8 cellular contexts compared by ENCODE assay signal in the genomic region with DNA sequence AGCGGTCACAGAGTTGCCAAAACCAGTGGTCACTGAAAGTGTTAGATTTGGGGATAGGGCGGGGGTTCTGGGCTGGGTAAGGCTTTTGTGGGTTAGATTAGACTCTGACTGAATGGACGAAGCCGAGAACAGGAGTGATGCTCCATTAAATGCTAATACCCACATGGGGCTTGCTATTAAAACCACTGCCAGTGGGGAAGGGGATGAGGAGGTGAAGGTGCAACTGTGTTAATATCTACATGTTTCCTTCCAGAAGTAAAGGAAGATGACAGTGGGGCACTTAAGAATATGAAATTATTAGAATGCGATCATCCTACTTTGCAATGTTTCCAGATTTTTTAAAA. TPM values are rescaled to one million over a fixed set of nuclear protein-coding genes. Genes with fewer than 3 reads are reported as not detected.
DNase-seq lines count a peak whose midpoint lies in the region; ATAC-seq and TF ChIP-seq lines count a peak whose summit lies in the region.

No MANE protein-coding gene starts in this region.

- H3K4me3 ChIP-seq in astrocyte of the cerebellum (ENCODE audit: low read depth, low read length) (peak overlapping the region; percentile 59), thyroid gland (replicated peaks in 1 of 3) (peak overlapping the region; percentile 51 to 71 (median 60))

- no peaks in the 10 kb centered on the region for H3K27me3 ChIP-seq in thyroid gland

- peak overlapping the region; percentile 66 for H3K27ac Mint-ChIP-seq in activated T-cell treated with anti-CD3 and anti-CD28 coated beads, Interleukin-2, amount 50 U/mL, for 72 hours

- TF ChIP-seq POLR2A in thyroid gland (IDR thresholded peaks at IDR 0.05) = no peak

- TF ChIP-seq CTCF in astrocyte of the cerebellum (IDR thresholded peaks at IDR 0.05; ENCODE audit: low read depth, low read length, missing control alignments) = no peak
- no peak for TF ChIP-seq CTCF in thyroid gland (IDR thresholded peaks at IDR 0.05)

- H3K27ac ChIP-seq in thyroid gland = peak overlapping the region; percentile 86 to 94 (median 94)

- peaks cover 25% of the 10 kb centered on the region for H3K4me1 Mint-ChIP-seq in activated T-cell treated with anti-CD3 and anti-CD28 coated beads, Interleukin-2, amount 50 U/mL, for 72 hours (ENCODE audit: low read depth)

- H3K9me3 ChIP-seq in thyroid gland = no peaks in the 10 kb centered on the region

- intact Hi-C loops in thyroid gland (cut with DNase I) = no loop called here

- peak overlapping the region; percentile 87 to 97 for H3K4me3 Mint-ChIP-seq in activated T-cell treated with anti-CD3 and anti-CD28 coated beads, Interleukin-2, amount 50 U/mL, for 72 hours

- no peak for DNase-seq in activated T-cell treated with anti-CD3 and anti-CD28 coated beads, Interleukin-2, amount 50 U/mL, for 72 hours
- DNase-seq in activated T-cell treated with anti-CD3 and anti-CD28 coated beads for 4 hours (no peak), astrocyte of the cerebellum (ENCODE audit: low read depth) (no peak), left lobe of liver (ENCODE audit: low spot score) (no peak), thyroid gland (no peak)
- DNase-seq in stimulated activated CD8-positive, alpha-beta memory T cell treated with anti-CD3 and anti-CD28 coated beads, Interleukin-4, amount 100 ng/mL, for 48 hours = no peak

- H3K36me3 ChIP-seq in thyroid gland = peaks cover 20 to 22% of the 10 kb centered on the region in 2 donors

- peaks cover 44 to 76% of the 10 kb centered on the region in 2 donors for H3K36me3 Mint-ChIP-seq in activated T-cell treated with anti-CD3 and anti-CD28 coated beads, Interleukin-2, amount 50 U/mL, for 72 hours (ENCODE audit: insufficient read depth in 2 of 2)

- peaks cover 7% of the 10 kb centered on the region in 2 donors for H3K4me1 ChIP-seq in thyroid gland

- WGBS in thyroid gland, 2 donors = 17 to 19% methylated on average over 5 of the region's 5 CpGs

- no peaks in the 10 kb centered on the region for H3K27me3 Mint-ChIP-seq in activated T-cell treated with anti-CD3 and anti-CD28 coated beads, Interleukin-2, amount 50 U/mL, for 72 hours (ENCODE audit: low read depth)

- in situ Hi-C loops in astrocyte of the cerebellum (cut with HindIII; ENCODE audit: low sequenced_read_pairs) = no loop called here

- H3K9me3 Mint-ChIP-seq in activated T-cell treated with anti-CD3 and anti-CD28 coated beads, Interleukin-2, amount 50 U/mL, for 72 hours = peaks cover 17 to 31% of the 10 kb centered on the region in 2 donors

- ATAC-seq in activated T-cell treated with anti-CD3 and anti-CD28 coated beads, Interleukin-2, amount 50 U/mL, for 72 hours (replicated peaks in 1 of 2) = peak; percentile 24
- ATAC-seq in HG03520 (IDR thresholded peaks at IDR 0.05; ENCODE audit: unreplicated experiment) = peak; percentile 26
- ATAC-seq in left lobe of liver = peak; percentile 39
- no peak for ATAC-seq in GM18519 (IDR thresholded peaks at IDR 0.05; ENCODE audit: low FRiP score, unreplicated experiment)

RNA-seq across cellular contexts. Expression of gene ZNF614, which starts 0.6 kb away (rescaled TPM):
- 10 to 100 TPM; 11.5 TPM for total RNA-seq in activated T-cell treated with anti-CD3 and anti-CD28 coated beads, Interleukin-2, amount 50 U/mL, for 72 hours
- total RNA-seq in left lobe of liver = 0.96 TPM
- 10 to 100 TPM; 10.6 to 17.6 (median 14.0) TPM for total RNA-seq in thyroid gland

RNA-seq across cellular contexts. Expression of gene ZNF432, which starts 19.9 kb away (rescaled TPM):
- 10 to 100 TPM; 13.1 to 14.3 TPM for total RNA-seq in activated T-cell treated with anti-CD3 and anti-CD28 coated beads, Interleukin-2, amount 50 U/mL, for 72 hours
- total RNA-seq in left lobe of liver (3.0 TPM), thyroid gland (10 to 100 TPM; 12.9 to 20.9 (median 16.6) TPM)

RNA-seq across cellular contexts. Expression of gene ZNF615, which starts 20.7 kb away (rescaled TPM):
- 10 to 100 TPM; 10.2 to 11.8 TPM for total RNA-seq in activated T-cell treated with anti-CD3 and anti-CD28 coated beads, Interleukin-2, amount 50 U/mL, for 72 hours
- 4.4 TPM for total RNA-seq in left lobe of liver
- 10 to 100 TPM; 19.5 to 36.9 (median 20.6) TPM for total RNA-seq in thyroid gland

RNA-seq across cellular contexts. Expression of gene ZNF350, which starts 42.1 kb away (rescaled TPM):
- total RNA-seq in activated T-cell treated with anti-CD3 and anti-CD28 coated beads, Interleukin-2, amount 50 U/mL, for 72 hours = 10 to 100 TPM; 10.9 to 15.6 TPM
- total RNA-seq in left lobe of liver (2.7 TPM), thyroid gland (10 to 100 TPM; 12.0 to 27.4 (median 16.4) TPM)
